In the genomic region with DNA sequence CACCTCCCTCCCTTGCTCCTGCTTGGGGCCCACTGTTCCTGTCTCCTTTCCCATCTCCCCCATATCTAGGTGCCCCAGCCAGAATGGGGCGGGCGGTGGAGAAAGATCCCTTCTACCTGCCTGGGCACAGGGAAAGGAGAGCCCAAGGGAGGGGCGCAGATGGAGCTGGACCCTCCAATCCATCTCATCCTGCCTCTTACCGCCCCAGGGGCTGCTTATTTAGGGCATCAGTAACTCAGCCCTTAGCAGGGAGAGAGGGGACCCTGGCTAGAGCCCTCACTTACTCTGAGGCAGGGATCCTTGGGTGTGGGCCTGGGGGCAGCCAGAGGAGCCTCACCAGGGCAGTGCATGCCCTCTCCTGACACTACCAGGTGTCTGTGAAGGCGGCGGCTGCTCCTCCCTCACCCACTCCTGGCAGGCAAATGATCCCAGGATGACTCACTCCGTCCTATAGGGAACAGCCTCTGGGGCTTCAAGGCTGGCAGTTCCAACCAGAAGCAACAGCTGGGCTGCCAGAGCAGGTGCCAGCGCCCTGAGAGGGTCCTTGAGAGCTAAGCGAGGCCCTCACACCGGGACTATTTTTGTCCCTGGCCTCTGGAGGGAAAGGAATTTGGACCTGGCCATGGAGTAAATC, we compare ENCODE assay signal across 1 cellular context.
TF ChIP-seq lines count a peak whose summit lies in the region.

No MANE protein-coding gene starts in this region.

TF ChIP-seq in WTC11, 78 proteins besides CTCF, POLR2A, EP300 and RAD21 (continued from another document):
- TF ChIP-seq, protein P1, sequence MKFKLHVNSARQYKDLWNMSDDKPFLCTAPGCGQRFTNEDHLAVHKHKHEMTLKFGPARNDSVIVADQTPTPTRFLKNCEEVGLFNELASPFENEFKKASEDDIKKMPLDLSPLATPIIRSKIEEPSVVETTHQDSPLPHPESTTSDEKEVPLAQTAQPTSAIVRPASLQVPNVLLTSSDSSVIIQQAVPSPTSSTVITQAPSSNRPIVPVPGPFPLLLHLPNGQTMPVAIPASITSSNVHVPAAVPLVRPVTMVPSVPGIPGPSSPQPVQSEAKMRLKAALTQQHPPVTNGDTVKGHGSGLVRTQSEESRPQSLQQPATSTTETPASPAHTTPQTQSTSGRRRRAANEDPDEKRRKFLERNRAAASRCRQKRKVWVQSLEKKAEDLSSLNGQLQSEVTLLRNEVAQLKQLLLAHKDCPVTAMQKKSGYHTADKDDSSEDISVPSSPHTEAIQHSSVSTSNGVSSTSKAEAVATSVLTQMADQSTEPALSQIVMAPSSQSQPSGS (CRISPR knock-in tag; IDR thresholded peaks at IDR 0.05; ENCODE audit: borderline replicate concordance, low read depth), result no peak
- TF ChIP-seq ZNF232 (CRISPR knock-in tag; IDR thresholded peaks at IDR 0.05), result no peak
- TF ChIP-seq, protein P2, sequence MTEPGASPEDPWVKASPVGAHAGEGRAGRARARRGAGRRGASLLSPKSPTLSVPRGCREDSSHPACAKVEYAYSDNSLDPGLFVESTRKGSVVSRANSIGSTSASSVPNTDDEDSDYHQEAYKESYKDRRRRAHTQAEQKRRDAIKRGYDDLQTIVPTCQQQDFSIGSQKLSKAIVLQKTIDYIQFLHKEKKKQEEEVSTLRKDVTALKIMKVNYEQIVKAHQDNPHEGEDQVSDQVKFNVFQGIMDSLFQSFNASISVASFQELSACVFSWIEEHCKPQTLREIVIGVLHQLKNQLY (CRISPR knock-in tag; IDR thresholded peaks at IDR 0.05), result no peak
- TF ChIP-seq, protein P3, sequence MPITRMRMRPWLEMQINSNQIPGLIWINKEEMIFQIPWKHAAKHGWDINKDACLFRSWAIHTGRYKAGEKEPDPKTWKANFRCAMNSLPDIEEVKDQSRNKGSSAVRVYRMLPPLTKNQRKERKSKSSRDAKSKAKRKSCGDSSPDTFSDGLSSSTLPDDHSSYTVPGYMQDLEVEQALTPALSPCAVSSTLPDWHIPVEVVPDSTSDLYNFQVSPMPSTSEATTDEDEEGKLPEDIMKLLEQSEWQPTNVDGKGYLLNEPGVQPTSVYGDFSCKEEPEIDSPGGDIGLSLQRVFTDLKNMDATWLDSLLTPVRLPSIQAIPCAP (CRISPR knock-in tag; IDR thresholded peaks at IDR 0.05), result no peak
- no peak for TF ChIP-seq ATF1 (CRISPR knock-in tag; IDR thresholded peaks at IDR 0.05)
TF ChIP-seq in WTC11: peak in this region for 0.
